ENCODE assay signal across 13 cellular contexts in the genomic region with DNA sequence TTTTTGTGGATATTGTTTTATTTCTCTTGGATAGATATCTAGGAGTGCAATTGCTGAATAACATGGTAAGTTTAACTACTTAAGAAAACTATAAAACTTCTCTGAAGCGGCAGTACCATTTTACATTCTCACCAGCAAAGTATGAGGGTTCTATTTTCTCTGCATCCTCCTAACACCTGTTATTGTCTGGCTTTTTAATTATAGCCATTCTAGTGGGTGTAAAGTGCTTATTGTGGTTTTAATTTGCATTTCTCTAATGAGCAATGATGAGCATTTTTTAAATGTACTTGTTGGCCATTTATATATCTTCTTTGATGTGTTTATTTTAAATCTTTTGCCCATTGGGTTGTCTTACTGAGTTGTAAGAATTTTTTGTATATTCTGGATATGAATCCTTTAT. TPM values are rescaled to one million over a fixed set of nuclear protein-coding genes. Genes with fewer than 3 reads are reported as not detected.
"Had no signal": no experiment of that assay in that cellular context is flagged by ENCODE, and none has a peak within 500 bp of the region (broad histone marks: within the 10 kb centered on the region; RNA-seq: fewer than 3 reads in every experiment).

No MANE protein-coding gene starts in this region.

- H3K9me3 ChIP-seq: esophagus squamous epithelium, lower lobe of right lung, tibial artery had no signal

- H3K27ac ChIP-seq: esophagus squamous epithelium, lower lobe of right lung, tibial artery had no signal

- H3K4me3 ChIP-seq: esophagus squamous epithelium, lower lobe of right lung, smooth muscle cell, tibial artery had no signal

- DNase-seq: activated CD4-positive, alpha-beta T cell treated with anti-CD3 and anti-CD28 coated beads for 1 hour; activated CD8-positive, alpha-beta memory T cell treated with anti-CD3 and anti-CD28 coated beads, Interleukin-2, amount 50 U/mL, for 48 hours; activated CD8-positive, alpha-beta T cell treated with anti-CD3 and anti-CD28 coated beads for 36 hours; activated naive CD4-positive, alpha-beta T cell treated with anti-CD3 and anti-CD28 coated beads for 36 hours; esophagus squamous epithelium; foreskin fibroblast; glutamatergic neuron; lower lobe of right lung; midbrain; naive B cell; tibial artery had no signal

- H3K27me3 ChIP-seq: esophagus squamous epithelium, tibial artery had no signal

- ATAC-seq: activated CD8-positive, alpha-beta T cell treated with anti-CD3 and anti-CD28 coated beads for 36 hours; lower lobe of right lung; stimulated activated effector memory CD8-positive, alpha-beta T cell treated with anti-CD3 and anti-CD28 coated beads, Interleukin-12 subunit alpha, Interleukin-12 subunit beta, amount 100 ng/mL, for 72 hours had no signal

RNA-seq across cellular contexts. Expression of a gene that starts 28.7 kb away (rescaled TPM):
- total RNA-seq: activated CD8-positive, alpha-beta T cell treated with anti-CD3 and anti-CD28 coated beads for 36 hours; activated naive CD4-positive, alpha-beta T cell treated with anti-CD3 and anti-CD28 coated beads for 36 hours; esophagus squamous epithelium; lower lobe of right lung had no signal
